Comparison of ENCODE assay signal across 1 cellular context in the genomic region with DNA sequence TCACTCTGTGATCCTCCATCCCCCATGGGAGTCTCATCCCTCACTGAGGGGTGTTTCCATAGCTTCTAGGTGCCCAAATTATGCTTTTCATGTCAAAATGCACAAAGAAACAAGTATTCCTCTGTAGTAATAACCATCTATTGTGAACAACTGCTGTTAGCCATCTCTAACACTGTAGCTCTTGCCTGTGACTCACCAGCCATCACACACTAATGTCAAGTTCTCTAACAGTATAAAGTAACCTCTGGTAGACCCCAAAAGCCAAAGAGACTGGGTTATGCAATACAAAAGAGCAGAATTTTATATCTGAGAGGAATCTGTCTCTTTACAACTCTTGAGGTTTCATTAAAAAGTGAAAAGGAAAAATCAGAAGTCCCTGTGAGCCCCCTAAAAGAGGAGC.
TF ChIP-seq lines count a peak whose summit lies in the region.

No MANE protein-coding gene starts in this region.

TF ChIP-seq in HepG2, 621 proteins besides CTCF, POLR2A, EP300 and RAD21:
- TF ChIP-seq, protein P1, sequence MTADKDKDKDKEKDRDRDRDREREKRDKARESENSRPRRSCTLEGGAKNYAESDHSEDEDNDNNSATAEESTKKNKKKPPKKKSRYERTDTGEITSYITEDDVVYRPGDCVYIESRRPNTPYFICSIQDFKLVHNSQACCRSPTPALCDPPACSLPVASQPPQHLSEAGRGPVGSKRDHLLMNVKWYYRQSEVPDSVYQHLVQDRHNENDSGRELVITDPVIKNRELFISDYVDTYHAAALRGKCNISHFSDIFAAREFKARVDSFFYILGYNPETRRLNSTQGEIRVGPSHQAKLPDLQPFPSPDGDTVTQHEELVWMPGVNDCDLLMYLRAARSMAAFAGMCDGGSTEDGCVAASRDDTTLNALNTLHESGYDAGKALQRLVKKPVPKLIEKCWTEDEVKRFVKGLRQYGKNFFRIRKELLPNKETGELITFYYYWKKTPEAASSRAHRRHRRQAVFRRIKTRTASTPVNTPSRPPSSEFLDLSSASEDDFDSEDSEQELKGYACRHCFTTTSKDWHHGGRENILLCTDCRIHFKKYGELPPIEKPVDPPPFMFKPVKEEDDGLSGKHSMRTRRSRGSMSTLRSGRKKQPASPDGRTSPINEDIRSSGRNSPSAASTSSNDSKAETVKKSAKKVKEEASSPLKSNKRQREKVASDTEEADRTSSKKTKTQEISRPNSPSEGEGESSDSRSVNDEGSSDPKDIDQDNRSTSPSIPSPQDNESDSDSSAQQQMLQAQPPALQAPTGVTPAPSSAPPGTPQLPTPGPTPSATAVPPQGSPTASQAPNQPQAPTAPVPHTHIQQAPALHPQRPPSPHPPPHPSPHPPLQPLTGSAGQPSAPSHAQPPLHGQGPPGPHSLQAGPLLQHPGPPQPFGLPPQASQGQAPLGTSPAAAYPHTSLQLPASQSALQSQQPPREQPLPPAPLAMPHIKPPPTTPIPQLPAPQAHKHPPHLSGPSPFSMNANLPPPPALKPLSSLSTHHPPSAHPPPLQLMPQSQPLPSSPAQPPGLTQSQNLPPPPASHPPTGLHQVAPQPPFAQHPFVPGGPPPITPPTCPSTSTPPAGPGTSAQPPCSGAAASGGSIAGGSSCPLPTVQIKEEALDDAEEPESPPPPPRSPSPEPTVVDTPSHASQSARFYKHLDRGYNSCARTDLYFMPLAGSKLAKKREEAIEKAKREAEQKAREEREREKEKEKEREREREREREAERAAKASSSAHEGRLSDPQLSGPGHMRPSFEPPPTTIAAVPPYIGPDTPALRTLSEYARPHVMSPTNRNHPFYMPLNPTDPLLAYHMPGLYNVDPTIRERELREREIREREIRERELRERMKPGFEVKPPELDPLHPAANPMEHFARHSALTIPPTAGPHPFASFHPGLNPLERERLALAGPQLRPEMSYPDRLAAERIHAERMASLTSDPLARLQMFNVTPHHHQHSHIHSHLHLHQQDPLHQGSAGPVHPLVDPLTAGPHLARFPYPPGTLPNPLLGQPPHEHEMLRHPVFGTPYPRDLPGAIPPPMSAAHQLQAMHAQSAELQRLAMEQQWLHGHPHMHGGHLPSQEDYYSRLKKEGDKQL (CRISPR knock-in tag; IDR thresholded peaks at IDR 0.05; ENCODE audit: low read depth): no peak
- TF ChIP-seq MTF2 (CRISPR knock-in tag; IDR thresholded peaks at IDR 0.05; ENCODE audit: borderline replicate concordance): no peak
- TF ChIP-seq, protein P2, sequence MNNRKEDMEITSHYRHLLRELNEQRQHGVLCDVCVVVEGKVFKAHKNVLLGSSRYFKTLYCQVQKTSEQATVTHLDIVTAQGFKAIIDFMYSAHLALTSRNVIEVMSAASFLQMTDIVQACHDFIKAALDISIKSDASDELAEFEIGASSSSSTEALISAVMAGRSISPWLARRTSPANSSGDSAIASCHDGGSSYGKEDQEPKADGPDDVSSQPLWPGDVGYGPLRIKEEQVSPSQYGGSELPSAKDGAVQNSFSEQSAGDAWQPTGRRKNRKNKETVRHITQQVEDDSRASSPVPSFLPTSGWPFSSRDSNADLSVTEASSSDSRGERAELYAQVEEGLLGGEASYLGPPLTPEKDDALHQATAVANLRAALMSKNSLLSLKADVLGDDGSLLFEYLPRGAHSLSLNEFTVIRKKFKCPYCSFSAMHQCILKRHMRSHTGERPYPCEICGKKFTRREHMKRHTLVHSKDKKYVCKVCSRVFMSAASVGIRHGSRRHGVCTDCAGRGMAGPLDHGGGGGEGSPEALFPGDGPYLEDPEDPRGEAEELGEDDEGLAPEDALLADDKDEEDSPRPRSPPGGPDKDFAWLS (CRISPR knock-in tag; IDR thresholded peaks at IDR 0.05; ENCODE audit: borderline replicate concordance): no peak
- TF ChIP-seq, protein P3, sequence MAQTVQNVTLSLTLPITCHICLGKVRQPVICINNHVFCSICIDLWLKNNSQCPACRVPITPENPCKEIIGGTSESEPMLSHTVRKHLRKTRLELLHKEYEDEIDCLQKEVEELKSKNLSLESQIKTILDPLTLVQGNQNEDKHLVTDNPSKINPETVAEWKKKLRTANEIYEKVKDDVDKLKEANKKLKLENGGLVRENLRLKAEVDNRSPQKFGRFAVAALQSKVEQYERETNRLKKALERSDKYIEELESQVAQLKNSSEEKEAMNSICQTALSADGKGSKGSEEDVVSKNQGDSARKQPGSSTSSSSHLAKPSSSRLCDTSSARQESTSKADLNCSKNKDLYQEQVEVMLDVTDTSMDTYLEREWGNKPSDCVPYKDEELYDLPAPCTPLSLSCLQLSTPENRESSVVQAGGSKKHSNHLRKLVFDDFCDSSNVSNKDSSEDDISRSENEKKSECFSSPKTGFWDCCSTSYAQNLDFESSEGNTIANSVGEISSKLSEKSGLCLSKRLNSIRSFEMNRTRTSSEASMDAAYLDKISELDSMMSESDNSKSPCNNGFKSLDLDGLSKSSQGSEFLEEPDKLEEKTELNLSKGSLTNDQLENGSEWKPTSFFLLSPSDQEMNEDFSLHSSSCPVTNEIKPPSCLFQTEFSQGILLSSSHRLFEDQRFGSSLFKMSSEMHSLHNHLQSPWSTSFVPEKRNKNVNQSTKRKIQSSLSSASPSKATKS (CRISPR knock-in tag; IDR thresholded peaks at IDR 0.05): no peak
- TF ChIP-seq ZNF143 (CRISPR knock-in tag; IDR thresholded peaks at IDR 0.05): no peak
- TF ChIP-seq ZNF282 (IDR thresholded peaks at IDR 0.05; ENCODE audit: partially characterized antibody): no peak
- TF ChIP-seq ZNF160 (CRISPR knock-in tag; IDR thresholded peaks at IDR 0.05): no peak
- TF ChIP-seq, protein P4, sequence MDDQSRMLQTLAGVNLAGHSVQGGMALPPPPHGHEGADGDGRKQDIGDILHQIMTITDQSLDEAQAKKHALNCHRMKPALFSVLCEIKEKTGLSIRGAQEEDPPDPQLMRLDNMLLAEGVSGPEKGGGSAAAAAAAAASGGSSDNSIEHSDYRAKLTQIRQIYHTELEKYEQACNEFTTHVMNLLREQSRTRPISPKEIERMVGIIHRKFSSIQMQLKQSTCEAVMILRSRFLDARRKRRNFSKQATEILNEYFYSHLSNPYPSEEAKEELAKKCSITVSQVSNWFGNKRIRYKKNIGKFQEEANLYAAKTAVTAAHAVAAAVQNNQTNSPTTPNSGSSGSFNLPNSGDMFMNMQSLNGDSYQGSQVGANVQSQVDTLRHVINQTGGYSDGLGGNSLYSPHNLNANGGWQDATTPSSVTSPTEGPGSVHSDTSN (CRISPR knock-in tag; IDR thresholded peaks at IDR 0.05; ENCODE audit: borderline replicate concordance): no peak
